1 cellular context compared by ENCODE assay signal in the genomic region with DNA sequence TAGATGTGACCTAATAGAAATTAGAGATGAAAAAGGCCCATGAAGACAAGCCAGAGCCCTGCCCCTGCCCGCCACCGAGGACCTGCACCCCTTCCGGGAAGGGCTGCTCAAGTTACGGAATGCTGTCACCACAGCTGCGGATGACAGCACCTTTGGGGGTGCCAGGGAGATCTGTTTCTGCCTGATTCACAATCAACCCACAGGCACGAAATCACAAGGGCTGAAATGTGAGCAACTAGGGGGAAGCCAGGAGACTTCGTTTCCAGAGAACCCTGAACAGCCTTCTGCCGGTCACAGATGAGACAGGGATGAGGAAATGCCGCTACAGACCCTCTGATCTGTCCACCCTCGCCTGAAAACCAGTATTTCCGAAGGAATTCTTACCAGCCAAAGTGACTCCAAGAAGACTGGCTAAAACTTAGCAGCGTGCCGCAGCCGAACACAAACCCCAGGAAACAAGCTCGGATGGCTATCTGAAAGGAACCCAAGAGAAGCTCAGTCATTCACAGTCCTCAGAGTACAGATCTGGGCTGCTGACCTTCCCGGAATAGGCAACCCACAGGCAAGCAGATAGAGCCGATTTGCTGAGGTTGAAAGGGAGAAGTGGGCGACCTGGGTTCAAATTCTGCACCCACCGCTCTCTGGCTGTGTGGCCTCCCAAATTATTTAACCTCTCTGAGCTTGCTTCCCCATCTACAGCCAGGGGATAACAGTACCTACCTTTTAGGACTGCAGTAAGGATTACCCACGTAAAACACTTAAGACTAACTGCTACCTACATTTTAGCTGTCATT.
TF ChIP-seq lines count a peak whose summit lies in the region.

No MANE protein-coding gene starts in this region.

TF ChIP-seq in K562, 482 proteins besides CTCF, POLR2A, EP300 and RAD21 (continues in another document):
- peak; percentile 81 to 88; a peak in 3 of 4 replicates for TF ChIP-seq KDM1A (IDR thresholded peaks at IDR 0.05)
- TF ChIP-seq, protein P1, sequence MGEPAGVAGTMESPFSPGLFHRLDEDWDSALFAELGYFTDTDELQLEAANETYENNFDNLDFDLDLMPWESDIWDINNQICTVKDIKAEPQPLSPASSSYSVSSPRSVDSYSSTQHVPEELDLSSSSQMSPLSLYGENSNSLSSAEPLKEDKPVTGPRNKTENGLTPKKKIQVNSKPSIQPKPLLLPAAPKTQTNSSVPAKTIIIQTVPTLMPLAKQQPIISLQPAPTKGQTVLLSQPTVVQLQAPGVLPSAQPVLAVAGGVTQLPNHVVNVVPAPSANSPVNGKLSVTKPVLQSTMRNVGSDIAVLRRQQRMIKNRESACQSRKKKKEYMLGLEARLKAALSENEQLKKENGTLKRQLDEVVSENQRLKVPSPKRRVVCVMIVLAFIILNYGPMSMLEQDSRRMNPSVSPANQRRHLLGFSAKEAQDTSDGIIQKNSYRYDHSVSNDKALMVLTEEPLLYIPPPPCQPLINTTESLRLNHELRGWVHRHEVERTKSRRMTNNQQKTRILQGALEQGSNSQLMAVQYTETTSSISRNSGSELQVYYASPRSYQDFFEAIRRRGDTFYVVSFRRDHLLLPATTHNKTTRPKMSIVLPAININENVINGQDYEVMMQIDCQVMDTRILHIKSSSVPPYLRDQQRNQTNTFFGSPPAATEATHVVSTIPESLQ (CRISPR knock-in tag; IDR thresholded peaks at IDR 0.05): no peak
- no peak for TF ChIP-seq XRCC5 (IDR thresholded peaks at IDR 0.05; ENCODE audit: low read depth, low read length)
- TF ChIP-seq MEIS2 (IDR thresholded peaks at IDR 0.05; ENCODE audit: partially characterized antibody): no peak
- no peak for TF ChIP-seq HLTF (IDR thresholded peaks at IDR 0.05)
- TF ChIP-seq ZNF449 (CRISPR knock-in tag; IDR thresholded peaks at IDR 0.05): no peak
- TF ChIP-seq EHMT2 (IDR thresholded peaks at IDR 0.05): no peak
- no peak for TF ChIP-seq HCFC1 (IDR thresholded peaks at IDR 0.05; ENCODE audit: low read depth, low read length)
- TF ChIP-seq SMAD1 (IDR thresholded peaks at IDR 0.05; ENCODE audit: low read depth, low read length, partially characterized antibody): no peak
- 0 out of 2 replicates have a peak, but pooled peaks have one; percentile 63 for TF ChIP-seq NR2C2 (CRISPR knock-in tag; IDR thresholded peaks at IDR 0.05)
- no peak for TF ChIP-seq NR2C2 (tag; IDR thresholded peaks at IDR 0.05)
- TF ChIP-seq MIER1 (IDR thresholded peaks at IDR 0.05; ENCODE audit: low read depth): no peak
- TF ChIP-seq, protein P2, sequence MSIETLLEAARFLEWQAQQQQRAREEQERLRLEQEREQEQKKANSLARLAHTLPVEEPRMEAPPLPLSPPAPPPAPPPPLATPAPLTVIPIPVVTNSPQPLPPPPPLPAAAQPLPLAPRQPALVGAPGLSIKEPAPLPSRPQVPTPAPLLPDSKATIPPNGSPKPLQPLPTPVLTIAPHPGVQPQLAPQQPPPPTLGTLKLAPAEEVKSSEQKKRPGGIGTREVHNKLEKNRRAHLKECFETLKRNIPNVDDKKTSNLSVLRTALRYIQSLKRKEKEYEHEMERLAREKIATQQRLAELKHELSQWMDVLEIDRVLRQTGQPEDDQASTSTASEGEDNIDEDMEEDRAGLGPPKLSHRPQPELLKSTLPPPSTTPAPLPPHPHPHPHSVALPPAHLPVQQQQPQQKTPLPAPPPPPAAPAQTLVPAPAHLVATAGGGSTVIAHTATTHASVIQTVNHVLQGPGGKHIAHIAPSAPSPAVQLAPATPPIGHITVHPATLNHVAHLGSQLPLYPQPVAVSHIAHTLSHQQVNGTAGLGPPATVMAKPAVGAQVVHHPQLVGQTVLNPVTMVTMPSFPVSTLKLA (conservative IDR thresholded peaks at IDR 0.05): peak in 1 of 2 experiments; percentile 21; a peak in 1 of 4 replicates
- 0 out of 2 replicates have a peak, but pooled peaks have one; percentile 7 for TF ChIP-seq SPI1 (IDR thresholded peaks at IDR 0.05; ENCODE audit: borderline replicate concordance, low read depth, low read length)
- TF ChIP-seq CUX1 (CRISPR knock-in tag; IDR thresholded peaks at IDR 0.05): no peak
- no peak for TF ChIP-seq MAFG (tag; conservative IDR thresholded peaks at IDR 0.05)
- TF ChIP-seq GATAD2A (IDR thresholded peaks at IDR 0.05): no peak
- TF ChIP-seq ZNF24 (IDR thresholded peaks at IDR 0.05): no peak
- TF ChIP-seq STAT5B (CRISPR knock-in tag; IDR thresholded peaks at IDR 0.05): no peak
- TF ChIP-seq SOX6 (IDR thresholded peaks at IDR 0.05): no peak
- TF ChIP-seq, protein P3, sequence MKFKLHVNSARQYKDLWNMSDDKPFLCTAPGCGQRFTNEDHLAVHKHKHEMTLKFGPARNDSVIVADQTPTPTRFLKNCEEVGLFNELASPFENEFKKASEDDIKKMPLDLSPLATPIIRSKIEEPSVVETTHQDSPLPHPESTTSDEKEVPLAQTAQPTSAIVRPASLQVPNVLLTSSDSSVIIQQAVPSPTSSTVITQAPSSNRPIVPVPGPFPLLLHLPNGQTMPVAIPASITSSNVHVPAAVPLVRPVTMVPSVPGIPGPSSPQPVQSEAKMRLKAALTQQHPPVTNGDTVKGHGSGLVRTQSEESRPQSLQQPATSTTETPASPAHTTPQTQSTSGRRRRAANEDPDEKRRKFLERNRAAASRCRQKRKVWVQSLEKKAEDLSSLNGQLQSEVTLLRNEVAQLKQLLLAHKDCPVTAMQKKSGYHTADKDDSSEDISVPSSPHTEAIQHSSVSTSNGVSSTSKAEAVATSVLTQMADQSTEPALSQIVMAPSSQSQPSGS (CRISPR knock-in tag; IDR thresholded peaks at IDR 0.05): no peak
- TF ChIP-seq KLF10 (CRISPR knock-in tag; IDR thresholded peaks at IDR 0.05): no peak
- TF ChIP-seq, protein P4, sequence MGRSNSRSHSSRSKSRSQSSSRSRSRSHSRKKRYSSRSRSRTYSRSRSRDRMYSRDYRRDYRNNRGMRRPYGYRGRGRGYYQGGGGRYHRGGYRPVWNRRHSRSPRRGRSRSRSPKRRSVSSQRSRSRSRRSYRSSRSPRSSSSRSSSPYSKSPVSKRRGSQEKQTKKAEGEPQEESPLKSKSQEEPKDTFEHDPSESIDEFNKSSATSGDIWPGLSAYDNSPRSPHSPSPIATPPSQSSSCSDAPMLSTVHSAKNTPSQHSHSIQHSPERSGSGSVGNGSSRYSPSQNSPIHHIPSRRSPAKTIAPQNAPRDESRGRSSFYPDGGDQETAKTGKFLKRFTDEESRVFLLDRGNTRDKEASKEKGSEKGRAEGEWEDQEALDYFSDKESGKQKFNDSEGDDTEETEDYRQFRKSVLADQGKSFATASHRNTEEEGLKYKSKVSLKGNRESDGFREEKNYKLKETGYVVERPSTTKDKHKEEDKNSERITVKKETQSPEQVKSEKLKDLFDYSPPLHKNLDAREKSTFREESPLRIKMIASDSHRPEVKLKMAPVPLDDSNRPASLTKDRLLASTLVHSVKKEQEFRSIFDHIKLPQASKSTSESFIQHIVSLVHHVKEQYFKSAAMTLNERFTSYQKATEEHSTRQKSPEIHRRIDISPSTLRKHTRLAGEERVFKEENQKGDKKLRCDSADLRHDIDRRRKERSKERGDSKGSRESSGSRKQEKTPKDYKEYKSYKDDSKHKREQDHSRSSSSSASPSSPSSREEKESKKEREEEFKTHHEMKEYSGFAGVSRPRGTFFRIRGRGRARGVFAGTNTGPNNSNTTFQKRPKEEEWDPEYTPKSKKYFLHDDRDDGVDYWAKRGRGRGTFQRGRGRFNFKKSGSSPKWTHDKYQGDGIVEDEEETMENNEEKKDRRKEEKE (IDR thresholded peaks at IDR 0.05; ENCODE audit: borderline replicate concordance in 1 of 2, control insufficient read depth in 1 of 2, low read depth in 2 of 2, low read length in 1 of 2): no peak
- TF ChIP-seq ZBTB8A (IDR thresholded peaks at IDR 0.05; ENCODE audit: partially characterized antibody): no peak
- no peak for TF ChIP-seq NFE2 (IDR thresholded peaks at IDR 0.05; ENCODE audit: low read depth)
- no peak for TF ChIP-seq TGIF2 (CRISPR knock-in tag; IDR thresholded peaks at IDR 0.05)
- no peak for TF ChIP-seq ZNF586 (CRISPR knock-in tag; conservative IDR thresholded peaks at IDR 0.05)
- no peak for TF ChIP-seq CCNT2 (IDR thresholded peaks at IDR 0.05; ENCODE audit: borderline replicate concordance, extremely low read depth, insufficient read length, low read depth, low read length)
- TF ChIP-seq ZNF707 (CRISPR knock-in tag; conservative IDR thresholded peaks at IDR 0.05): no peak
- no peak for TF ChIP-seq PCBP1 (IDR thresholded peaks at IDR 0.05; ENCODE audit: low read depth, low read length, poor library complexity, severe bottlenecking)
- TF ChIP-seq ARID3A (IDR thresholded peaks at IDR 0.05; ENCODE audit: borderline replicate concordance, low read depth, low read length): no peak
- TF ChIP-seq SFPQ (IDR thresholded peaks at IDR 0.05; ENCODE audit: low read depth, low read length): no peak
- TF ChIP-seq DIDO1 (tag; IDR thresholded peaks at IDR 0.05; ENCODE audit: low read depth): no peak
- TF ChIP-seq SMARCC2 (IDR thresholded peaks at IDR 0.05; ENCODE audit: low read depth): no peak
- TF ChIP-seq STAG1 (CRISPR knock-in tag; IDR thresholded peaks at IDR 0.05; ENCODE audit: borderline replicate concordance): no peak
- no peak for TF ChIP-seq NR3C1 (CRISPR knock-in tag; IDR thresholded peaks at IDR 0.05)
- no peak for TF ChIP-seq ESRRB (CRISPR knock-in tag; IDR thresholded peaks at IDR 0.05; ENCODE audit: borderline replicate concordance)
- TF ChIP-seq BDP1 (IDR thresholded peaks at IDR 0.05; ENCODE audit: insufficient read depth, insufficient read length): no peak
- no peak for TF ChIP-seq RHOXF2B (CRISPR knock-in tag; conservative IDR thresholded peaks at IDR 0.05)
